In the genomic region with DNA sequence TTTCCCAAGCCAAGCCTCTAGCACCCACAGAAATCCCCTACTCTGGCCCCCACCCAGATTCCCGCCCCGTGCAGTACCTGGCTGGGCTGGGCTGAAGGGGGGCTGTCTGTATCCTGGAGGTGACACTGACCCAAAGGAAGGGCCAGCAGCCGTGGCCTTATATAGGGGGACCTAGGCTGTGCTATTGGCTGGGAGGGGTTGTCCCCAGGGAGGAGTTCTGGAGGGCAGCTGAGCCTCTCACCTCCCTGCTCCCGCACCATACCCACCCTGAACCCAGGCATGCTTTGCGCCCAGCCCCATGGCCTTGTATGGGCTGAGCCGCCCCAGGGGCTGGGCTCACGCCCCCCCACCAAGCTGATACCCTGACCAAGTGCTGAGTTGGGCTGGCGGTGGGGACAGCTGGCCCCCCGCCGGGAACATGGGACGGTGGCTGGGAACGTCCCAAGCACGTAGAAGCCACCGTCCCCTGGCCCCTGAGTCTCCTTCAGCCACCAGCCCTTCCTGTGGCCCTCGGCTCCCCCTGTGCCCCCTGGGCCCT, we compare ENCODE assay signal across 1 cellular context.
TF ChIP-seq lines count a peak whose summit lies in the region.

A gene (minus strand): TSS at position 132 of the 538 bp plus-strand sequence. CDS start 3,162 bp downstream, outside the sequence.

TF ChIP-seq in K562, 482 proteins besides CTCF, POLR2A, EP300 and RAD21 (continued from another document):
- TF ChIP-seq, protein P1, sequence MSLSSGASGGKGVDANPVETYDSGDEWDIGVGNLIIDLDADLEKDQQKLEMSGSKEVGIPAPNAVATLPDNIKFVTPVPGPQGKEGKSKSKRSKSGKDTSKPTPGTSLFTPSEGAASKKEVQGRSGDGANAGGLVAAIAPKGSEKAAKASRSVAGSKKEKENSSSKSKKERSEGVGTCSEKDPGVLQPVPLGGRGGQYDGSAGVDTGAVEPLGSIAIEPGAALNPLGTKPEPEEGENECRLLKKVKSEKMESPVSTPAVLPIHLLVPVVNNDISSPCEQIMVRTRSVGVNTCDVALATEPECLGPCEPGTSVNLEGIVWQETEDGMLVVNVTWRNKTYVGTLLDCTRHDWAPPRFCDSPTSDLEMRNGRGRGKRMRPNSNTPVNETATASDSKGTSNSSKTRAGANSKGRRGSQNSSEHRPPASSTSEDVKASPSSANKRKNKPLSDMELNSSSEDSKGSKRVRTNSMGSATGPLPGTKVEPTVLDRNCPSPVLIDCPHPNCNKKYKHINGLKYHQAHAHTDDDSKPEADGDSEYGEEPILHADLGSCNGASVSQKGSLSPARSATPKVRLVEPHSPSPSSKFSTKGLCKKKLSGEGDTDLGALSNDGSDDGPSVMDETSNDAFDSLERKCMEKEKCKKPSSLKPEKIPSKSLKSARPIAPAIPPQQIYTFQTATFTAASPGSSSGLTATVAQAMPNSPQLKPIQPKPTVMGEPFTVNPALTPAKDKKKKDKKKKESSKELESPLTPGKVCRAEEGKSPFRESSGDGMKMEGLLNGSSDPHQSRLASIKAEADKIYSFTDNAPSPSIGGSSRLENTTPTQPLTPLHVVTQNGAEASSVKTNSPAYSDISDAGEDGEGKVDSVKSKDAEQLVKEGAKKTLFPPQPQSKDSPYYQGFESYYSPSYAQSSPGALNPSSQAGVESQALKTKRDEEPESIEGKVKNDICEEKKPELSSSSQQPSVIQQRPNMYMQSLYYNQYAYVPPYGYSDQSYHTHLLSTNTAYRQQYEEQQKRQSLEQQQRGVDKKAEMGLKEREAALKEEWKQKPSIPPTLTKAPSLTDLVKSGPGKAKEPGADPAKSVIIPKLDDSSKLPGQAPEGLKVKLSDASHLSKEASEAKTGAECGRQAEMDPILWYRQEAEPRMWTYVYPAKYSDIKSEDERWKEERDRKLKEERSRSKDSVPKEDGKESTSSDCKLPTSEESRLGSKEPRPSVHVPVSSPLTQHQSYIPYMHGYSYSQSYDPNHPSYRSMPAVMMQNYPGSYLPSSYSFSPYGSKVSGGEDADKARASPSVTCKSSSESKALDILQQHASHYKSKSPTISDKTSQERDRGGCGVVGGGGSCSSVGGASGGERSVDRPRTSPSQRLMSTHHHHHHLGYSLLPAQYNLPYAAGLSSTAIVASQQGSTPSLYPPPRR (CRISPR knock-in tag; IDR thresholded peaks at IDR 0.05; ENCODE audit: borderline replicate concordance): no peak
- TF ChIP-seq SP2 (IDR thresholded peaks at IDR 0.05; ENCODE audit: extremely low read depth, low read depth, low read length, poor library complexity, severe bottlenecking) (no peak), SAFB2 (IDR thresholded peaks at IDR 0.05; ENCODE audit: borderline replicate concordance, low read depth, low read length, severe bottlenecking) (no peak), U2AF1 (optimal IDR thresholded peaks at IDR 0.05; ENCODE audit: low read depth, low read length) (no peak), PCBP1 (IDR thresholded peaks at IDR 0.05; ENCODE audit: low read depth, low read length, poor library complexity, severe bottlenecking) (no peak), RCOR1 (IDR thresholded peaks at IDR 0.05; ENCODE audit: borderline replicate concordance in 1 of 2, low read depth in 2 of 2, low read length in 2 of 2) (no peak), RAD51 (IDR thresholded peaks at IDR 0.05; ENCODE audit: borderline replicate concordance, low read depth) (no peak), NFRKB (IDR thresholded peaks at IDR 0.05; ENCODE audit: low read depth) (no peak), MEF2A (IDR thresholded peaks at IDR 0.05; ENCODE audit: control insufficient read depth, low read depth, low read length) (no peak), ZNF445 (CRISPR knock-in tag; IDR thresholded peaks at IDR 0.05; ENCODE audit: low read depth) (no peak), MAFF (IDR thresholded peaks at IDR 0.05; ENCODE audit: low read length) (no peak), SETDB1 (IDR thresholded peaks at IDR 0.05; ENCODE audit: low read length) (no peak)
- TF ChIP-seq, protein P2, sequence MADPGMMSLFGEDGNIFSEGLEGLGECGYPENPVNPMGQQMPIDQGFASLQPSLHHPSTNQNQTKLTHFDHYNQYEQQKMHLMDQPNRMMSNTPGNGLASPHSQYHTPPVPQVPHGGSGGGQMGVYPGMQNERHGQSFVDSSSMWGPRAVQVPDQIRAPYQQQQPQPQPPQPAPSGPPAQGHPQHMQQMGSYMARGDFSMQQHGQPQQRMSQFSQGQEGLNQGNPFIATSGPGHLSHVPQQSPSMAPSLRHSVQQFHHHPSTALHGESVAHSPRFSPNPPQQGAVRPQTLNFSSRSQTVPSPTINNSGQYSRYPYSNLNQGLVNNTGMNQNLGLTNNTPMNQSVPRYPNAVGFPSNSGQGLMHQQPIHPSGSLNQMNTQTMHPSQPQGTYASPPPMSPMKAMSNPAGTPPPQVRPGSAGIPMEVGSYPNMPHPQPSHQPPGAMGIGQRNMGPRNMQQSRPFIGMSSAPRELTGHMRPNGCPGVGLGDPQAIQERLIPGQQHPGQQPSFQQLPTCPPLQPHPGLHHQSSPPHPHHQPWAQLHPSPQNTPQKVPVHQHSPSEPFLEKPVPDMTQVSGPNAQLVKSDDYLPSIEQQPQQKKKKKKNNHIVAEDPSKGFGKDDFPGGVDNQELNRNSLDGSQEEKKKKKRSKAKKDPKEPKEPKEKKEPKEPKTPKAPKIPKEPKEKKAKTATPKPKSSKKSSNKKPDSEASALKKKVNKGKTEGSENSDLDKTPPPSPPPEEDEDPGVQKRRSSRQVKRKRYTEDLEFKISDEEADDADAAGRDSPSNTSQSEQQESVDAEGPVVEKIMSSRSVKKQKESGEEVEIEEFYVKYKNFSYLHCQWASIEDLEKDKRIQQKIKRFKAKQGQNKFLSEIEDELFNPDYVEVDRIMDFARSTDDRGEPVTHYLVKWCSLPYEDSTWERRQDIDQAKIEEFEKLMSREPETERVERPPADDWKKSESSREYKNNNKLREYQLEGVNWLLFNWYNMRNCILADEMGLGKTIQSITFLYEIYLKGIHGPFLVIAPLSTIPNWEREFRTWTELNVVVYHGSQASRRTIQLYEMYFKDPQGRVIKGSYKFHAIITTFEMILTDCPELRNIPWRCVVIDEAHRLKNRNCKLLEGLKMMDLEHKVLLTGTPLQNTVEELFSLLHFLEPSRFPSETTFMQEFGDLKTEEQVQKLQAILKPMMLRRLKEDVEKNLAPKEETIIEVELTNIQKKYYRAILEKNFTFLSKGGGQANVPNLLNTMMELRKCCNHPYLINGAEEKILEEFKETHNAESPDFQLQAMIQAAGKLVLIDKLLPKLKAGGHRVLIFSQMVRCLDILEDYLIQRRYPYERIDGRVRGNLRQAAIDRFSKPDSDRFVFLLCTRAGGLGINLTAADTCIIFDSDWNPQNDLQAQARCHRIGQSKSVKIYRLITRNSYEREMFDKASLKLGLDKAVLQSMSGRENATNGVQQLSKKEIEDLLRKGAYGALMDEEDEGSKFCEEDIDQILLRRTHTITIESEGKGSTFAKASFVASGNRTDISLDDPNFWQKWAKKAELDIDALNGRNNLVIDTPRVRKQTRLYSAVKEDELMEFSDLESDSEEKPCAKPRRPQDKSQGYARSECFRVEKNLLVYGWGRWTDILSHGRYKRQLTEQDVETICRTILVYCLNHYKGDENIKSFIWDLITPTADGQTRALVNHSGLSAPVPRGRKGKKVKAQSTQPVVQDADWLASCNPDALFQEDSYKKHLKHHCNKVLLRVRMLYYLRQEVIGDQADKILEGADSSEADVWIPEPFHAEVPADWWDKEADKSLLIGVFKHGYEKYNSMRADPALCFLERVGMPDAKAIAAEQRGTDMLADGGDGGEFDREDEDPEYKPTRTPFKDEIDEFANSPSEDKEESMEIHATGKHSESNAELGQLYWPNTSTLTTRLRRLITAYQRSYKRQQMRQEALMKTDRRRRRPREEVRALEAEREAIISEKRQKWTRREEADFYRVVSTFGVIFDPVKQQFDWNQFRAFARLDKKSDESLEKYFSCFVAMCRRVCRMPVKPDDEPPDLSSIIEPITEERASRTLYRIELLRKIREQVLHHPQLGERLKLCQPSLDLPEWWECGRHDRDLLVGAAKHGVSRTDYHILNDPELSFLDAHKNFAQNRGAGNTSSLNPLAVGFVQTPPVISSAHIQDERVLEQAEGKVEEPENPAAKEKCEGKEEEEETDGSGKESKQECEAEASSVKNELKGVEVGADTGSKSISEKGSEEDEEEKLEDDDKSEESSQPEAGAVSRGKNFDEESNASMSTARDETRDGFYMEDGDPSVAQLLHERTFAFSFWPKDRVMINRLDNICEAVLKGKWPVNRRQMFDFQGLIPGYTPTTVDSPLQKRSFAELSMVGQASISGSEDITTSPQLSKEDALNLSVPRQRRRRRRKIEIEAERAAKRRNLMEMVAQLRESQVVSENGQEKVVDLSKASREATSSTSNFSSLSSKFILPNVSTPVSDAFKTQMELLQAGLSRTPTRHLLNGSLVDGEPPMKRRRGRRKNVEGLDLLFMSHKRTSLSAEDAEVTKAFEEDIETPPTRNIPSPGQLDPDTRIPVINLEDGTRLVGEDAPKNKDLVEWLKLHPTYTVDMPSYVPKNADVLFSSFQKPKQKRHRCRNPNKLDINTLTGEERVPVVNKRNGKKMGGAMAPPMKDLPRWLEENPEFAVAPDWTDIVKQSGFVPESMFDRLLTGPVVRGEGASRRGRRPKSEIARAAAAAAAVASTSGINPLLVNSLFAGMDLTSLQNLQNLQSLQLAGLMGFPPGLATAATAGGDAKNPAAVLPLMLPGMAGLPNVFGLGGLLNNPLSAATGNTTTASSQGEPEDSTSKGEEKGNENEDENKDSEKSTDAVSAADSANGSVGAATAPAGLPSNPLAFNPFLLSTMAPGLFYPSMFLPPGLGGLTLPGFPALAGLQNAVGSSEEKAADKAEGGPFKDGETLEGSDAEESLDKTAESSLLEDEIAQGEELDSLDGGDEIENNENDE (IDR thresholded peaks at IDR 0.05; ENCODE audit: low read depth, low read length): no peak
